Comparison of ENCODE assay signal across 12 cellular contexts in the genomic region with DNA sequence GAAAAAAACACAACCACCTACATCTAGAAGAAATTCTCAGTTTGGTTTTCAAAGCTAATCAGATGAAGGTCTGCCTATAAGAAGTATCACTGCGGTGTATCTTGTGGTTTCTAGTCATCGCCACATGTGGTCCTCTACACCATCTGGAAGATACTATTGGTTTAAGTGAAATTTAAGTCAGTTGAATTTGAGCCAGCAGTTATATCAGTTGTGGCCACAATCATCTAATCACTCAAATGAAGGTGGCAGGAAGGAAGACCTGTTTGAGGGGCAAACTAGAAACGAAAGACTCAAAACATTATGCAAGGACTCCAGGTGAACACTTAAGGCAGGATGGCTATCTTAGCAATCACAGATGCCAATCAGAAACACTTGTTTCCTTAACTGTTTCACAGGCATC. TPM values are rescaled to one million over a fixed set of nuclear protein-coding genes. Genes with fewer than 3 reads are reported as not detected.
DNase-seq lines count a peak whose midpoint lies in the region; ATAC-seq and TF ChIP-seq lines count a peak whose summit lies in the region.
"Had no signal": no experiment of that assay in that cellular context is flagged by ENCODE, and none has a peak within 500 bp of the region (broad histone marks: within the 10 kb centered on the region; RNA-seq: fewer than 3 reads in every experiment).

No MANE protein-coding gene starts in this region.

- H4K20me1 ChIP-seq in PC-3 (ENCODE audit: low read length): no peaks in the 10 kb centered on the region

- H3K4me2 ChIP-seq in PC-3 (ENCODE audit: low read length): no peak overlapping the region

- BruUV-seq in PC-3 (replicated peaks; lab: Mats Ljungman, UMichigan): no TSS peak

- H3K9me2 ChIP-seq in PC-3 (replicated peaks; ENCODE audit: low read length): no peaks in the 10 kb centered on the region

- no peak overlapping the region for H3K27ac Mint-ChIP-seq in T-helper 2 cell treated with Interferon-gamma antibody and Interleukin-4, amounts not matched to agents 5 μg/mL and 100 μg/mL, for 36 hours
- no peak overlapping the region for H3K27ac Mint-ChIP-seq in CD8-positive, alpha-beta T cell
- H3K27ac Mint-ChIP-seq: IgD-negative memory B cell had no signal

- H3F3A ChIP-seq in PC-3 (ENCODE audit: low read length, unreplicated experiment): no peaks in the 10 kb centered on the region

- H3K4me1 Mint-ChIP-seq in T-helper 2 cell treated with Interferon-gamma antibody and Interleukin-4, amounts not matched to agents 5 μg/mL and 100 μg/mL, for 36 hours (ENCODE audit: low read depth): peaks cover 13% of the 10 kb centered on the region
- peaks cover 14% of the 10 kb centered on the region for H3K4me1 Mint-ChIP-seq in CD8-positive, alpha-beta T cell (ENCODE audit: low read depth)

- peaks cover 47% of the 10 kb centered on the region for H3K36me3 ChIP-seq in PC-3 (ENCODE audit: low read depth, low read length)
- no peaks in the 10 kb centered on the region for H3K36me3 ChIP-seq in CD8-positive, alpha-beta T cell (ENCODE audit: insufficient read depth, low read length)
- H3K36me3 ChIP-seq: WERI-Rb-1 had no signal

- no peak overlapping the region for H3K9ac ChIP-seq in PC-3 (ENCODE audit: low read length)

- ATAC-seq in GM18873 (IDR thresholded peaks at IDR 0.05; ENCODE audit: low FRiP score, unreplicated experiment) (peak; percentile 56), HG02798 (IDR thresholded peaks at IDR 0.05; ENCODE audit: poor library complexity, unreplicated experiment) (peak; percentile 86), PC-3 (no peak)
- no peak for ATAC-seq in CD8-positive, alpha-beta T cell
- ATAC-seq: body of pancreas had no signal

- H3K27me3 Mint-ChIP-seq in T-helper 2 cell treated with Interferon-gamma antibody and Interleukin-4, amounts not matched to agents 5 μg/mL and 100 μg/mL, for 36 hours (ENCODE audit: low read depth): peaks cover 82% of the 10 kb centered on the region
- peaks cover 33% of the 10 kb centered on the region for H3K27me3 Mint-ChIP-seq in CD8-positive, alpha-beta T cell (ENCODE audit: low read depth)

- H3K4me1 ChIP-seq in PC-3 (ENCODE audit: insufficient read depth, low read length): no peaks in the 10 kb centered on the region
- H3K4me1 ChIP-seq in CD8-positive, alpha-beta T cell (ENCODE audit: insufficient read depth, low read length): peaks cover 9% of the 10 kb centered on the region
- H3K4me1 ChIP-seq: body of pancreas had no signal

- H3K27me3 ChIP-seq in PC-3 (ENCODE audit: low read length): no peaks in the 10 kb centered on the region
- H3K27me3 ChIP-seq in CD8-positive, alpha-beta T cell (ENCODE audit: insufficient read depth, low read length): no peaks in the 10 kb centered on the region
- H3K27me3 ChIP-seq: body of pancreas had no signal

- no peak for TF ChIP-seq CTCF in PC-3 (conservative IDR thresholded peaks at IDR 0.05; ENCODE audit: low read depth, low read length)
- TF ChIP-seq CTCF in CD8-positive, alpha-beta T cell (IDR thresholded peaks at IDR 0.05): no peak

- CTCF ChIA-PET in PC-3 (lab: Charles Lee): no interaction called here
- CTCF ChIA-PET in CD8-positive, alpha-beta T cell (lab: Charles Lee): no interaction called here

- no peaks in the 10 kb centered on the region for H3K9me3 Mint-ChIP-seq in T-helper 2 cell treated with Interferon-gamma antibody and Interleukin-4, amounts not matched to agents 5 μg/mL and 100 μg/mL, for 36 hours
- H3K9me3 Mint-ChIP-seq in CD8-positive, alpha-beta T cell: no peaks in the 10 kb centered on the region

- H2AFZ ChIP-seq in PC-3 (ENCODE audit: low read length): no peak overlapping the region

- DNase-seq in DMS 273 (lab: John Stamatoyannopoulos, UW; ENCODE audit: unreplicated experiment) (peak; percentile 84), iPS-NIHi7 (ENCODE audit: extremely low spot score) (no peak), PC-3 (no peak)
- DNase-seq in T-helper 2 cell treated with Interferon-gamma antibody and Interleukin-4, amounts not matched to agents 5 μg/mL and 100 μg/mL, for 36 hours (ENCODE audit: low spot score): peak; percentile 55
- DNase-seq in stimulated activated naive CD4-positive, alpha-beta T cell treated with Interleukin-2 at 50 U/mL for 16 hours (lab: John Stamatoyannopoulos, UW): no peak
- no peak for DNase-seq in CD8-positive, alpha-beta T cell
- DNase-seq: body of pancreas, WERI-Rb-1 had no signal

- intact Hi-C loops in PC-3 (cut with micrococcal nuclease): no loop called here
- intact Hi-C loops in CD8-positive, alpha-beta T cell (cut with DNase I, micrococcal nuclease): no loop called here

- H3K27ac ChIP-seq in PC-3 (ENCODE audit: low read length): no peak overlapping the region
- H3K27ac ChIP-seq in CD8-positive, alpha-beta T cell (ENCODE audit: low read depth, low read length): no peak overlapping the region
- H3K27ac ChIP-seq: body of pancreas, WERI-Rb-1 had no signal

- no peak overlapping the region for H3K4me3 ChIP-seq in PC-3 (ENCODE audit: low read length)
- H3K4me3 ChIP-seq in CD8-positive, alpha-beta T cell (ENCODE audit: low read depth, low read length): no peak overlapping the region
- H3K4me3 ChIP-seq: body of pancreas had no signal

- H3K4me3 Mint-ChIP-seq in T-helper 2 cell treated with Interferon-gamma antibody and Interleukin-4, amounts not matched to agents 5 μg/mL and 100 μg/mL, for 36 hours: peak overlapping the region; percentile 30
- H3K4me3 Mint-ChIP-seq in CD8-positive, alpha-beta T cell: no peak overlapping the region
- H3K4me3 Mint-ChIP-seq: IgD-negative memory B cell had no signal

- no peaks in the 10 kb centered on the region for H3K9me3 ChIP-seq in PC-3 (ENCODE audit: low read length)
- no peaks in the 10 kb centered on the region for H3K9me3 ChIP-seq in CD8-positive, alpha-beta T cell (ENCODE audit: low read length)
- H3K9me3 ChIP-seq: body of pancreas had no signal

- no peaks in the 10 kb centered on the region for H3K36me3 Mint-ChIP-seq in T-helper 2 cell treated with Interferon-gamma antibody and Interleukin-4, amounts not matched to agents 5 μg/mL and 100 μg/mL, for 36 hours (ENCODE audit: low read depth)
- no peaks in the 10 kb centered on the region for H3K36me3 Mint-ChIP-seq in CD8-positive, alpha-beta T cell
- H3K36me3 Mint-ChIP-seq: CD4-positive, CD25-positive, alpha-beta regulatory T cell; IgD-negative memory B cell had no signal

- H3K79me2 ChIP-seq in PC-3 (ENCODE audit: low read length): no peaks in the 10 kb centered on the region

- POLR2A ChIA-PET in PC-3 (lab: Charles Lee; ENCODE audit: unreplicated experiment): interaction anchor here (0.6 kb wide), 1 partner anchor 1079 kb away, joined by 4 read pairs; no protein-coding TSS in a partner anchor
- POLR2A ChIA-PET in CD8-positive, alpha-beta T cell (lab: Charles Lee): no interaction called here

RNA-seq across cellular contexts. Expression of a gene that starts 48.7 kb away (rescaled TPM):
- total RNA-seq in PC-3 (2014; rRNA removed): 41.4 and 60.6 TPM in 2 replicates
- total RNA-seq in CD8-positive, alpha-beta T cell: under 1 TPM in 1 of 2 experiments, not detected in 1; 0.08 TPM
- total RNA-seq: CD4-positive, CD25-positive, alpha-beta regulatory T cell had no signal

Comparison
In these comparisons a context has a peak if more than half of its experiments do, and no peak if none do; other contexts are left out.
1. DNase-seq: peak in DMS 273 (single experiment) and T-helper 2 cell treated with Interferon-gamma antibody and Interleukin-4, amounts not matched to agents 5 μg/mL and 100 μg/mL, for 36 hours (single experiment); none in iPS-NIHi7 (single experiment), stimulated activated naive CD4-positive, alpha-beta T cell treated with Interleukin-2 at 50 U/mL for 16 hours (single experiment), PC-3 (single experiment) and CD8-positive, alpha-beta T cell (0 of 7).
2. ATAC-seq: peak in GM18873 (single experiment) and HG02798 (single experiment); none in PC-3 (single experiment) and CD8-positive, alpha-beta T cell (single experiment).
3. RNA of a gene that starts 48.7 kb away (total RNA-seq): 41.4 to 60.6 TPM in PC-3; 0.08 TPM in CD8-positive, alpha-beta T cell; every median in the first group is over 10 times any median in the second.